Comparison of ENCODE assay signal across 14 cellular contexts in genomic region chr2:53460347-53460746, GRCh38.
DNase-seq lines count a peak whose midpoint lies in the region; ATAC-seq and TF ChIP-seq lines count a peak whose summit lies in the region.
"Had no signal": no experiment of that assay in that cellular context is flagged by ENCODE, and none has a peak within 500 bp of the region (broad histone marks: within the 10 kb centered on the region; RNA-seq: fewer than 3 reads in every experiment).

No MANE protein-coding gene starts in this region.

- no peaks in the 10 kb centered on the region for H3K9me3 Mint-ChIP-seq in activated CD8-positive, alpha-beta memory T cell treated with anti-CD3 and anti-CD28 coated beads, Interleukin-2, amount 10 ng/mL, durations not matched to agents 7 days and 5 days (ENCODE audit: low read depth)
- H3K9me3 Mint-ChIP-seq: activated naive CD8-positive, alpha-beta T cell treated with anti-CD3 and anti-CD28 coated beads, Interleukin-2, amount 10 ng/mL, durations not matched to agents 7 days and 5 days had no signal

- TF ChIP-seq POLR2A in right lobe of liver (IDR thresholded peaks at IDR 0.05) (no peak), uterus (IDR thresholded peaks at IDR 0.05) (no peak)

- WGBS in right lobe of liver (ENCODE audit: insufficient coverage, low coverage, low lambda C conversion rate, missing lambda C conversion rate): 21% methylated on average over 1 of the region's 1 CpG
- 40% methylated on average over 1 of the region's 1 CpG for WGBS in smooth muscle cell (ENCODE audit: low lambda C conversion rate)

- H3K27ac ChIP-seq in right lobe of liver (no peak overlapping the region), smooth muscle cell (ENCODE audit: low read depth) (no peak overlapping the region), uterus (no peak overlapping the region)

- DNase-seq in NCI-H2081 (lab: John Stamatoyannopoulos, UW) (peak; percentile 26 to 68), NCI-H2081 treated with DMSO at 0.1 percent for 48 hours (lab: John Stamatoyannopoulos, UW) (no peak), LHCN-M2 (ENCODE audit: low read depth) (peak; percentile 51), adipocyte (ENCODE audit: low read depth) (peak; percentile 11), right lobe of liver (peak; percentile 52 to 72 (median 70)), smooth muscle cell (lab: John Stamatoyannopoulos, UW; ENCODE audit: unreplicated experiment) (no peak), uterus (no peak)
- DNase-seq in activated CD8-positive, alpha-beta memory T cell treated with anti-CD3 and anti-CD28 coated beads, Interleukin-2, amount 10 ng/mL, durations not matched to agents 7 days and 5 days: no peak
- DNase-seq: activated CD8-positive, alpha-beta memory T cell treated with anti-CD3 and anti-CD28 coated beads, Interleukin-2, amount 50 U/mL, for 4 hours; activated naive CD8-positive, alpha-beta T cell treated with anti-CD3 and anti-CD28 coated beads, Interleukin-2, amount 10 ng/mL, durations not matched to agents 7 days and 5 days; cortex of kidney; DMS79 treated with DMSO at 0.1 percent for 48 hours; GOT3; NCI-H748 treated with DMSO at 0.1 percent for 48 hours had no signal

- intact Hi-C loops in right lobe of liver (cut with DNase I): no loop called here
- intact Hi-C loops in uterus (cut with DNase I; ENCODE audit: low total_unique reads): no loop called here

- no peaks in the 10 kb centered on the region for H3K27me3 Mint-ChIP-seq in activated CD8-positive, alpha-beta memory T cell treated with anti-CD3 and anti-CD28 coated beads, Interleukin-2, amount 10 ng/mL, durations not matched to agents 7 days and 5 days
- H3K27me3 Mint-ChIP-seq: activated naive CD8-positive, alpha-beta T cell treated with anti-CD3 and anti-CD28 coated beads, Interleukin-2, amount 10 ng/mL, durations not matched to agents 7 days and 5 days had no signal

- H4K20me1 ChIP-seq in smooth muscle cell (ENCODE audit: low read depth): no peaks in the 10 kb centered on the region

- no peak overlapping the region for H3K4me2 ChIP-seq in smooth muscle cell

- CTCF ChIA-PET in activated CD8-positive, alpha-beta memory T cell treated with anti-CD3 and anti-CD28 coated beads, Interleukin-2, amount 10 ng/mL, durations not matched to agents 7 days and 5 days (lab: Charles Lee): no interaction called here

- no peak overlapping the region for H3K27ac Mint-ChIP-seq in activated CD8-positive, alpha-beta memory T cell treated with anti-CD3 and anti-CD28 coated beads, Interleukin-2, amount 10 ng/mL, durations not matched to agents 7 days and 5 days
- H3K27ac Mint-ChIP-seq: activated naive CD8-positive, alpha-beta T cell treated with anti-CD3 and anti-CD28 coated beads, Interleukin-2, amount 10 ng/mL, durations not matched to agents 7 days and 5 days had no signal

- ATAC-seq in right lobe of liver: peak; percentile 58 to 92 (median 78)
- no peak for ATAC-seq in activated CD8-positive, alpha-beta memory T cell treated with anti-CD3 and anti-CD28 coated beads, Interleukin-2, amount 10 ng/mL, durations not matched to agents 7 days and 5 days

- H3F3A ChIP-seq in smooth muscle cell (ENCODE audit: low read depth): no peaks in the 10 kb centered on the region

- H3K9me3 ChIP-seq in adipocyte (ENCODE audit: control insufficient read depth, low read length) (no peaks in the 10 kb centered on the region), right lobe of liver (no peaks in the 10 kb centered on the region), smooth muscle cell (replicated peaks; ENCODE audit: low read depth) (no peaks in the 10 kb centered on the region), uterus (no peaks in the 10 kb centered on the region)

- H3K4me1 Mint-ChIP-seq in activated CD8-positive, alpha-beta memory T cell treated with anti-CD3 and anti-CD28 coated beads, Interleukin-2, amount 10 ng/mL, durations not matched to agents 7 days and 5 days: no peaks in the 10 kb centered on the region
- H3K4me1 Mint-ChIP-seq: activated naive CD8-positive, alpha-beta T cell treated with anti-CD3 and anti-CD28 coated beads, Interleukin-2, amount 10 ng/mL, durations not matched to agents 7 days and 5 days had no signal

- no peaks in the 10 kb centered on the region for H3K4me1 ChIP-seq in adipocyte (ENCODE audit: control insufficient read depth, insufficient read depth, low read length)
- no peaks in the 10 kb centered on the region for H3K4me1 ChIP-seq in right lobe of liver
- H3K4me1 ChIP-seq in smooth muscle cell (ENCODE audit: low read depth): no peaks in the 10 kb centered on the region
- no peaks in the 10 kb centered on the region for H3K4me1 ChIP-seq in uterus

- H3K9ac ChIP-seq in adipocyte (ENCODE audit: low read length): no peak overlapping the region
- no peak overlapping the region for H3K9ac ChIP-seq in smooth muscle cell (ENCODE audit: low read depth)

- H3K36me3 ChIP-seq in adipocyte (ENCODE audit: control insufficient read depth, insufficient read depth, low read length, severe bottlenecking) (no peaks in the 10 kb centered on the region), right lobe of liver (no peaks in the 10 kb centered on the region), smooth muscle cell (ENCODE audit: low read depth) (no peaks in the 10 kb centered on the region), uterus (no peaks in the 10 kb centered on the region)

- TF ChIP-seq CTCF in right lobe of liver (IDR thresholded peaks at IDR 0.05) (peak in 3 of 4 donors; percentile 4 to 40 (median 13)), smooth muscle cell (IDR thresholded peaks at IDR 0.05; ENCODE audit: borderline replicate concordance, insufficient read depth, poor library complexity, severe bottlenecking) (no peak), uterus (IDR thresholded peaks at IDR 0.05) (no peak)

- no peak overlapping the region for H3K4me3 ChIP-seq in adipocyte (ENCODE audit: low read length)
- no peak overlapping the region for H3K4me3 ChIP-seq in right lobe of liver
- no peak overlapping the region for H3K4me3 ChIP-seq in smooth muscle cell
- no peak overlapping the region for H3K4me3 ChIP-seq in uterus

- H3K79me2 ChIP-seq in smooth muscle cell (ENCODE audit: low read depth): no peaks in the 10 kb centered on the region

- H2AFZ ChIP-seq in smooth muscle cell (ENCODE audit: low read depth): no peak overlapping the region

- no peak overlapping the region for H3K4me3 Mint-ChIP-seq in activated CD8-positive, alpha-beta memory T cell treated with anti-CD3 and anti-CD28 coated beads, Interleukin-2, amount 10 ng/mL, durations not matched to agents 7 days and 5 days
- H3K4me3 Mint-ChIP-seq: activated naive CD8-positive, alpha-beta T cell treated with anti-CD3 and anti-CD28 coated beads, Interleukin-2, amount 10 ng/mL, durations not matched to agents 7 days and 5 days had no signal

- H3K36me3 Mint-ChIP-seq in activated CD8-positive, alpha-beta memory T cell treated with anti-CD3 and anti-CD28 coated beads, Interleukin-2, amount 10 ng/mL, durations not matched to agents 7 days and 5 days: no peaks in the 10 kb centered on the region
- H3K36me3 Mint-ChIP-seq: activated naive CD8-positive, alpha-beta T cell treated with anti-CD3 and anti-CD28 coated beads, Interleukin-2, amount 10 ng/mL, durations not matched to agents 7 days and 5 days had no signal

- H3K27me3 ChIP-seq in adipocyte (replicated peaks; ENCODE audit: control insufficient read depth, insufficient read depth, low read length) (peaks cover 3% of the 10 kb centered on the region), right lobe of liver (no peaks in the 10 kb centered on the region), smooth muscle cell (ENCODE audit: low read depth) (no peaks in the 10 kb centered on the region), uterus (no peaks in the 10 kb centered on the region)

Comparison
In these comparisons a context has a peak if more than half of its experiments do, and no peak if none do; other contexts are left out.
1. DNase-seq: peak in NCI-H2081 (2 of 2), LHCN-M2 (single experiment), adipocyte (single experiment) and right lobe of liver (3 of 3); none in NCI-H2081 treated with DMSO at 0.1 percent for 48 hours (single experiment), activated CD8-positive, alpha-beta memory T cell treated with anti-CD3 and anti-CD28 coated beads, Interleukin-2, amount 10 ng/mL, durations not matched to agents 7 days and 5 days (single experiment), smooth muscle cell (single experiment) and uterus (0 of 2).
2. CTCF ChIP-seq: peak in right lobe of liver (3 of 4); none in smooth muscle cell (single experiment) and uterus (0 of 4).